In the genomic region with DNA sequence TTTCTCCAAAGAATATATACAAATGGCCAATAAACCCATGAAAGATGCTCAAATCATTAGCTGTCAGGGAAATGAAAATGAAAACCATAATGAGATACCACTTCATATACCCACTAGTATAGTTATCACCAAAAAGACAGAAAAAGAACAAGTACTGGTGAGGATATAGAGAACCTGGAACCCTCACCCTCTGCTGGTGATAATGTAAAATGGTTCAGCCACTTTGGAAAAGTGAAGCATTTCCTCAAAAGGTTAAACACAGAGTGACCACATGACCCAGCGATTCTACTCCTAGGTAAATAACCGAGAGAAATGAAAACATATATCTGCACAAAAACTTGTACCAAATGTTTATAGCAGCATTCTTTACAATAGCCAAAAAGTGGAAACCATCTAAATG, we compare ENCODE assay signal across 21 cellular contexts.
A peak's percentile ranks its signal among the peaks of the same experiment; 100 is the strongest.
DNase-seq lines count a peak whose midpoint lies in the region; ATAC-seq and TF ChIP-seq lines count a peak whose summit lies in the region.
"Had no signal": no experiment of that assay in that cellular context is flagged by ENCODE, and none has a peak within 500 bp of the region (broad histone marks: within the 10 kb centered on the region; RNA-seq: fewer than 3 reads in every experiment).

No MANE protein-coding gene starts in this region.

- H3K36me3 ChIP-seq in HCT116 (ENCODE audit: control insufficient read depth in 1 of 2, insufficient read depth in 2 of 2, low read length in 2 of 2) (no peaks in the 10 kb centered on the region), heart left ventricle (no peaks in the 10 kb centered on the region)
- H3K36me3 ChIP-seq: BLaER1 had no signal

- H3K27ac Mint-ChIP-seq in activated T-cell treated with anti-CD3 and anti-CD28 coated beads, Interleukin-2, amount 50 U/mL, for 24 hours: no peak overlapping the region
- no peak overlapping the region for H3K27ac Mint-ChIP-seq in activated naive CD8-positive, alpha-beta T cell treated with anti-CD3 and anti-CD28 coated beads for 36 hours
- H3K27ac Mint-ChIP-seq: CD8-positive, alpha-beta T cell had no signal

- no peak for TF ChIP-seq RAD21 in HCT116 (IDR thresholded peaks at IDR 0.05; ENCODE audit: low read depth)

- H3K27ac ChIP-seq in AG04450 (ENCODE audit: low read depth, low read length): no peak overlapping the region
- no peak overlapping the region for H3K27ac ChIP-seq in HCT116 (ENCODE audit: low read depth, low read length)
- H3K27ac ChIP-seq in heart left ventricle: no peak overlapping the region
- H3K27ac ChIP-seq: BLaER1 had no signal

- RAD21 ChIA-PET in HCT116 (lab: Charles Lee; ENCODE audit: low non-redundant PET in 1 of 2, low total read pairs in 2 of 2, uncharacterized antibody in 2 of 2, unreplicated experiment in 2 of 2): no interaction called here

- no peak overlapping the region for H3K4me2 ChIP-seq in HCT116 (ENCODE audit: low read length)
- H3K4me2 ChIP-seq: BLaER1, SK-N-SH had no signal

- no peaks in the 10 kb centered on the region for H3K79me2 ChIP-seq in HCT116 (ENCODE audit: insufficient read depth, low read length)

- ATAC-seq in HCT116: peak; percentile 30; the same call in 1 of the 2 replicates
- no peak for ATAC-seq in heart left ventricle
- ATAC-seq: CD8-positive, alpha-beta T cell; HepG2 had no signal

- no TSS peak for BruUV-seq in HCT116 (replicated peaks; lab: Mats Ljungman, UMichigan)

- POLR2A ChIA-PET in AG04450 (lab: Yijun Ruan, JAX): no interaction called here
- POLR2A ChIA-PET in HCT116 (lab: Charles Lee): no interaction called here

- H3K4me3 ChIP-seq in AG04450 (ENCODE audit: low read depth, low read length) (no peak overlapping the region), HCT116 (replicated peaks in 1 of 2; ENCODE audit: low read depth in 1 of 2, low read length in 2 of 2) (no peak overlapping the region), astrocyte of the spinal cord (ENCODE audit: low read depth, low read length) (no peak overlapping the region), fibroblast of villous mesenchyme (ENCODE audit: low read depth, low read length) (no peak overlapping the region), heart left ventricle (no peak overlapping the region)
- H3K4me3 ChIP-seq: BLaER1 had no signal

- in situ Hi-C loops in astrocyte of the spinal cord (cut with HindIII; ENCODE audit: low sequenced_read_pairs): no loop called here

- no peak overlapping the region for H3K4me3 Mint-ChIP-seq in activated T-cell treated with anti-CD3 and anti-CD28 coated beads, Interleukin-2, amount 50 U/mL, for 24 hours
- no peak overlapping the region for H3K4me3 Mint-ChIP-seq in activated naive CD8-positive, alpha-beta T cell treated with anti-CD3 and anti-CD28 coated beads for 36 hours
- H3K4me3 Mint-ChIP-seq: CD8-positive, alpha-beta T cell had no signal

- H3K4me1 ChIP-seq in HCT116 (ENCODE audit: control insufficient read depth in 1 of 2, insufficient read depth in 2 of 2, low read length in 2 of 2): no peaks in the 10 kb centered on the region
- H3K4me1 ChIP-seq in heart left ventricle: peaks cover 0 to 14% (median 12%) of the 10 kb centered on the region in 12 donors
- H3K4me1 ChIP-seq: BLaER1 had no signal

- no peak overlapping the region for H2AFZ ChIP-seq in HCT116 (ENCODE audit: low read depth, low read length, poor library complexity, severe bottlenecking)

- H3K36me3 Mint-ChIP-seq in activated T-cell treated with anti-CD3 and anti-CD28 coated beads, Interleukin-2, amount 50 U/mL, for 24 hours (ENCODE audit: low read depth): no peaks in the 10 kb centered on the region
- H3K36me3 Mint-ChIP-seq in activated naive CD8-positive, alpha-beta T cell treated with anti-CD3 and anti-CD28 coated beads for 36 hours: no peaks in the 10 kb centered on the region
- H3K36me3 Mint-ChIP-seq: CD8-positive, alpha-beta T cell had no signal

- H3K9ac ChIP-seq in HCT116 (ENCODE audit: low read length): no peak overlapping the region
- H3K9ac ChIP-seq: BLaER1, SK-N-SH had no signal

- H3K9me3 ChIP-seq in AG04450 (ENCODE audit: control insufficient read depth, insufficient read depth, low read length) (no peaks in the 10 kb centered on the region), HCT116 (ENCODE audit: control insufficient read depth in 1 of 2, insufficient read depth in 1 of 2, low read depth in 1 of 2, low read length in 2 of 2) (no peaks in the 10 kb centered on the region), heart left ventricle (no peaks in the 10 kb centered on the region)
- H3K9me3 ChIP-seq: SK-N-SH had no signal

- intact Hi-C loops in HCT116 (cut with micrococcal nuclease) (no loop called here), heart left ventricle (cut with DNase I) (loop anchor here in 7 of 10 donors (5.0 to 10.0 kb wide), 3 partner anchors 87 to 437 kb away; no protein-coding TSS in a partner anchor)

- peaks cover 56% of the 10 kb centered on the region for H3K27me3 Mint-ChIP-seq in activated T-cell treated with anti-CD3 and anti-CD28 coated beads, Interleukin-2, amount 50 U/mL, for 24 hours
- H3K27me3 Mint-ChIP-seq in activated naive CD8-positive, alpha-beta T cell treated with anti-CD3 and anti-CD28 coated beads for 36 hours: peaks cover 58% of the 10 kb centered on the region

- CTCF ChIA-PET in AG04450 (lab: Charles Lee): no interaction called here
- CTCF ChIA-PET in HCT116 (lab: Charles Lee): no interaction called here

- WGBS in heart left ventricle, 4 donors: 89 to 96% (median 91%) methylated on average over 2 of the region's 2 CpGs

- peak; percentile 26 for TF ChIP-seq CTCF in AG04450 (IDR thresholded peaks at IDR 0.05; ENCODE audit: low read depth, low read length)
- peak in 1 of 3 experiments; percentile 28; a peak in 2 of 6 replicates for TF ChIP-seq CTCF in HCT116 (IDR thresholded peaks at IDR 0.05 in 2 of 3, conservative IDR thresholded peaks at IDR 0.05 in 1 of 3; ENCODE audit: borderline replicate concordance in 1 of 3, insufficient read depth in 1 of 3, low read depth in 2 of 3, low read length in 2 of 3)
- peak; percentile 4 for TF ChIP-seq CTCF in astrocyte of the spinal cord (IDR thresholded peaks at IDR 0.05; ENCODE audit: low read depth, low read length)
- peak; percentile 9 for TF ChIP-seq CTCF in fibroblast of villous mesenchyme (IDR thresholded peaks at IDR 0.05; ENCODE audit: insufficient read depth, low read depth, low read length)
- TF ChIP-seq CTCF in heart left ventricle (IDR thresholded peaks at IDR 0.05): no peak

- H3K9me3 Mint-ChIP-seq in activated T-cell treated with anti-CD3 and anti-CD28 coated beads, Interleukin-2, amount 50 U/mL, for 24 hours: peaks cover 14% of the 10 kb centered on the region
- peaks cover 4% of the 10 kb centered on the region for H3K9me3 Mint-ChIP-seq in activated naive CD8-positive, alpha-beta T cell treated with anti-CD3 and anti-CD28 coated beads for 36 hours

- no peak for DNase-seq in AG04450 (ENCODE audit: low read depth, low spot score)
- DNase-seq in HCT116 (ENCODE audit: low read depth, low spot score): no peak
- no peak for DNase-seq in astrocyte of the spinal cord (ENCODE audit: low read depth, low spot score)
- DNase-seq in fibroblast of villous mesenchyme (ENCODE audit: low read depth): no peak
- no peak for DNase-seq in activated T-cell treated with anti-CD3 and anti-CD28 coated beads, Interleukin-2, amount 50 U/mL, for 24 hours
- DNase-seq in activated naive CD8-positive, alpha-beta T cell treated with anti-CD3 and anti-CD28 coated beads for 36 hours: no peak
- DNase-seq in heart left ventricle: no peak
- DNase-seq: Calu3; CD8-positive, alpha-beta T cell; DMS79 treated with DMSO at 0.1 percent for 48 hours; KG1; NCI-H1417; NCI-H187; NCI-H2107; NCI-H510A; NCI-H748 treated with DMSO at 0.1 percent for 48 hours; NK-92 treated with Interleukin-12 subunit alpha and Interleukin-12 subunit beta, amount 100 ng/mL, for 24 hours; Right ventricle myocardium superior; SK-N-SH had no signal

- no peaks in the 10 kb centered on the region for H3K4me1 Mint-ChIP-seq in activated T-cell treated with anti-CD3 and anti-CD28 coated beads, Interleukin-2, amount 50 U/mL, for 24 hours (ENCODE audit: low read depth)
- H3K4me1 Mint-ChIP-seq in activated naive CD8-positive, alpha-beta T cell treated with anti-CD3 and anti-CD28 coated beads for 36 hours: peaks cover 1% of the 10 kb centered on the region

- TF ChIP-seq POLR2A in HCT116 (IDR thresholded peaks at IDR 0.05; ENCODE audit: borderline replicate concordance, extremely low read depth, insufficient read depth, insufficient read length) (no peak), heart left ventricle (IDR thresholded peaks at IDR 0.05) (no peak)

- H4K20me1 ChIP-seq in HCT116 (ENCODE audit: insufficient read depth): no peaks in the 10 kb centered on the region
- H4K20me1 ChIP-seq: BLaER1 had no signal

- H3K9me2 ChIP-seq in HCT116 (ENCODE audit: insufficient read depth): no peaks in the 10 kb centered on the region
- H3K9me2 ChIP-seq: SK-N-SH had no signal

- H3K27me3 ChIP-seq in AG04450 (ENCODE audit: control insufficient read depth, insufficient read depth, low read length) (peaks cover 7% of the 10 kb centered on the region), HCT116 (ENCODE audit: insufficient read depth, low read length) (0 out of 2 replicates have a peak, but pooled peaks cover 2% of the 10 kb centered on the region), heart left ventricle (no peaks in the 10 kb centered on the region)
- H3K27me3 ChIP-seq: BLaER1 had no signal

TF ChIP-seq in HCT116, 20 proteins besides CTCF, POLR2A, EP300 and RAD21 (continues in another document):
- no peak for TF ChIP-seq CBX3 (IDR thresholded peaks at IDR 0.05; ENCODE audit: low read depth)
- no peak for TF ChIP-seq TCF7L2 (IDR thresholded peaks at IDR 0.05; ENCODE audit: borderline replicate concordance, extremely low read depth, insufficient read depth, insufficient read length)
- no peak for TF ChIP-seq EGR1 (IDR thresholded peaks at IDR 0.05; ENCODE audit: low read depth)

Comparison
In these comparisons a context has a peak if more than half of its experiments do, and no peak if none do; other contexts are left out.
1. CTCF ChIP-seq: peak in AG04450 (single experiment), astrocyte of the spinal cord (single experiment) and fibroblast of villous mesenchyme (single experiment); none in heart left ventricle (0 of 12).